2 cellular contexts compared by ENCODE assay signal in genomic region chr2:148643421-148643820, GRCh38.
TF ChIP-seq lines count a peak whose summit lies in the region.

No MANE protein-coding gene starts in this region.

TF ChIP-seq in SK-N-SH, 30 proteins besides CTCF, POLR2A, EP300 and RAD21 (continued from another document):
- TF ChIP-seq TEAD4 (IDR thresholded peaks at IDR 0.05; ENCODE audit: borderline replicate concordance, insufficient read depth) (no peak), FOXM1 (IDR thresholded peaks at IDR 0.05; ENCODE audit: low read depth) (no peak), RFX5 (IDR thresholded peaks at IDR 0.05; ENCODE audit: low read length) (no peak)

TF ChIP-seq in SK-N-SH treated with all-trans-retinoic acid at 6 μM for 48 hours, 23 proteins besides CTCF, POLR2A, EP300 and RAD21 (continued from another document):
- TF ChIP-seq PATZ1 (CRISPR knock-in tag; IDR thresholded peaks at IDR 0.05; ENCODE audit: borderline replicate concordance) (no peak), TCF4 (CRISPR knock-in tag; IDR thresholded peaks at IDR 0.05; ENCODE audit: borderline replicate concordance) (no peak), CREB5 (CRISPR knock-in tag; IDR thresholded peaks at IDR 0.05; ENCODE audit: low read depth) (no peak), CSRNP3 (CRISPR knock-in tag; IDR thresholded peaks at IDR 0.05) (no peak), ARNTL (CRISPR knock-in tag; IDR thresholded peaks at IDR 0.05; ENCODE audit: borderline replicate concordance, low read depth) (no peak), ZNF565 (CRISPR knock-in tag; conservative IDR thresholded peaks at IDR 0.05; ENCODE audit: low read depth) (no peak), ISL1 (CRISPR knock-in tag; IDR thresholded peaks at IDR 0.05) (no peak)
TF ChIP-seq in SK-N-SH treated with all-trans-retinoic acid at 6 μM for 48 hours: peak in this region for 0.
